In genomic region chr6:135935951-135936601, GRCh38 we compare ENCODE assay signal across 10 cellular contexts.
DNase-seq lines count a peak whose midpoint lies in the region; ATAC-seq and TF ChIP-seq lines count a peak whose summit lies in the region.
"Had no signal": no experiment of that assay in that cellular context is flagged by ENCODE, and none has a peak within 500 bp of the region (broad histone marks: within the 10 kb centered on the region; RNA-seq: fewer than 3 reads in every experiment).

No MANE protein-coding gene starts in this region.

- TF ChIP-seq CTCF in epithelial cell of esophagus (IDR thresholded peaks at IDR 0.05; ENCODE audit: insufficient read depth, low read depth, low read length, missing control alignments) (no peak), Peyer's patch (IDR thresholded peaks at IDR 0.05) (no peak)

- ATAC-seq in HG03469 (IDR thresholded peaks at IDR 0.05; ENCODE audit: unreplicated experiment), result no peak
- ATAC-seq: K562 had no signal

- intact Hi-C loops in posterior cingulate gyrus (cut with DNase I), result loop anchor here (10.0 kb wide), 1 partner anchor 401 kb away; no protein-coding TSS in a partner anchor

- no peaks in the 10 kb centered on the region for H3K9me3 ChIP-seq in Peyer's patch

- H3K4me3 ChIP-seq in epithelial cell of esophagus (ENCODE audit: low read length) (no peak overlapping the region), Peyer's patch (no peak overlapping the region)
- H3K4me3 ChIP-seq: heart right ventricle, K562 had no signal

- H3K27ac ChIP-seq in Peyer's patch, result no peak overlapping the region

- no peak for TF ChIP-seq POLR2A in Peyer's patch (IDR thresholded peaks at IDR 0.05)

- H3K36me3 ChIP-seq in Peyer's patch, result no peaks in the 10 kb centered on the region
- H3K36me3 ChIP-seq: heart right ventricle had no signal

- no peaks in the 10 kb centered on the region for H3K27me3 ChIP-seq in Peyer's patch
- H3K27me3 ChIP-seq: heart right ventricle had no signal

- no peaks in the 10 kb centered on the region for H3K4me1 ChIP-seq in Peyer's patch

- DNase-seq in DMS153 treated with DMSO at 0.1 percent for 48 hours (lab: John Stamatoyannopoulos, UW; ENCODE audit: unreplicated experiment) (peak; percentile 61), NCI-H2196 treated with DMSO at 0.1 percent for 48 hours (lab: John Stamatoyannopoulos, UW; ENCODE audit: unreplicated experiment) (peak; percentile 56), epithelial cell of esophagus (ENCODE audit: low read depth) (peak; percentile 43), posterior cingulate gyrus (peak in 8 of 10 donors; percentile 24 to 89 (median 44)), SIG-M5 (lab: John Stamatoyannopoulos, UW) (no peak), Peyer's patch (no peak), RPMI8226 (no peak)
- DNase-seq: heart right ventricle had no signal

Comparison
In these comparisons a context has a peak if more than half of its experiments do, and no peak if none do; other contexts are left out.
1. DNase-seq: peak in DMS153 treated with DMSO at 0.1 percent for 48 hours (single experiment), NCI-H2196 treated with DMSO at 0.1 percent for 48 hours (single experiment), epithelial cell of esophagus (single experiment) and posterior cingulate gyrus (8 of 10); none in SIG-M5 (single experiment), Peyer's patch (0 of 3) and RPMI8226 (single experiment).